In genomic region chr19:44212865-44213346, GRCh38 we compare ENCODE assay signal across 8 cellular contexts. TPM values are rescaled to one million over a fixed set of nuclear protein-coding genes. Genes with fewer than 3 reads are reported as not detected.
DNase-seq lines count a peak whose midpoint lies in the region; ATAC-seq and TF ChIP-seq lines count a peak whose summit lies in the region.

No MANE protein-coding gene starts in this region.

- H3K4me1 ChIP-seq in HUES48 (ENCODE audit: control insufficient read depth, insufficient read depth, low read length): no peaks in the 10 kb centered on the region; the same call in 1 of the 2 replicates

- peak overlapping the region; percentile 65 for H3K9ac ChIP-seq in HUES48 (ENCODE audit: low read depth, low read length)

- POLR2A ChIA-PET in activated CD4-positive, alpha-beta memory T cell treated with anti-CD3 and anti-CD28 coated beads for 36 hours (lab: Charles Lee): interaction anchor here (0.7 to 1.0 kb wide), 2 partner anchors 57 to 92 kb away, joined by 3 to 5 read pairs; partner anchors contain the start of gene ZNF235

- peak overlapping the region; percentile 86 for H3K27ac ChIP-seq in HUES48 (ENCODE audit: low read depth, low read length)

- peaks cover 32% of the 10 kb centered on the region for H3K36me3 ChIP-seq in HUES48 (ENCODE audit: control insufficient read depth, insufficient read depth, low read length)

- H3K4me3 ChIP-seq in HUES48 (ENCODE audit: low read depth, low read length): peak overlapping the region; percentile 88
- H3K4me3 ChIP-seq in foreskin fibroblast (ENCODE audit: low read depth in 1 of 2, low read length in 2 of 2): peak overlapping the region; percentile 85 to 98

- no peaks in the 10 kb centered on the region for H3K9me3 ChIP-seq in HUES48 (ENCODE audit: control insufficient read depth, insufficient read depth, low read length)

- H3K36me3 Mint-ChIP-seq in T-helper 2 cell treated with Interferon-gamma antibody and Interleukin-4, amounts not matched to agents 5 μg/mL and 100 μg/mL, for 36 hours (ENCODE audit: low read depth): peaks cover 43% of the 10 kb centered on the region
- H3K36me3 Mint-ChIP-seq in activated CD4-positive, alpha-beta memory T cell treated with anti-CD3 and anti-CD28 coated beads for 36 hours: peaks cover 37% of the 10 kb centered on the region

- H3K27me3 ChIP-seq in HUES48 (ENCODE audit: control insufficient read depth, insufficient read depth, low read length): no peaks in the 10 kb centered on the region

- H3K9me3 Mint-ChIP-seq in T-helper 2 cell treated with Interferon-gamma antibody and Interleukin-4, amounts not matched to agents 5 μg/mL and 100 μg/mL, for 36 hours: peaks cover 43% of the 10 kb centered on the region
- peaks cover 13% of the 10 kb centered on the region for H3K9me3 Mint-ChIP-seq in activated CD4-positive, alpha-beta memory T cell treated with anti-CD3 and anti-CD28 coated beads for 36 hours

- H3K27me3 Mint-ChIP-seq in T-helper 2 cell treated with Interferon-gamma antibody and Interleukin-4, amounts not matched to agents 5 μg/mL and 100 μg/mL, for 36 hours (ENCODE audit: low read depth): no peaks in the 10 kb centered on the region
- no peaks in the 10 kb centered on the region for H3K27me3 Mint-ChIP-seq in activated CD4-positive, alpha-beta memory T cell treated with anti-CD3 and anti-CD28 coated beads for 36 hours

- H3K4me1 Mint-ChIP-seq in T-helper 2 cell treated with Interferon-gamma antibody and Interleukin-4, amounts not matched to agents 5 μg/mL and 100 μg/mL, for 36 hours (ENCODE audit: low read depth): peaks cover 12% of the 10 kb centered on the region
- peaks cover 21% of the 10 kb centered on the region for H3K4me1 Mint-ChIP-seq in activated CD4-positive, alpha-beta memory T cell treated with anti-CD3 and anti-CD28 coated beads for 36 hours (ENCODE audit: low read depth)

- intact Hi-C loops in activated CD4-positive, alpha-beta memory T cell treated with anti-CD3 and anti-CD28 coated beads for 36 hours (cut with micrococcal nuclease): loop anchor here (1.0 to 5.0 kb wide), 7 partner anchors 48 to 289 kb away; partner anchors contain the start of genes ZNF180, ZNF225, ZNF226 and ZNF230

- TF ChIP-seq CTCF in foreskin fibroblast (IDR thresholded peaks at IDR 0.05; ENCODE audit: low read depth, low read length) (no peak), omental fat pad (IDR thresholded peaks at IDR 0.05) (no peak)

- ATAC-seq in omental fat pad (ENCODE audit: low FRiP score): peak; percentile 30
- no peak for ATAC-seq in HG02870 (IDR thresholded peaks at IDR 0.05; ENCODE audit: unreplicated experiment)

- no peak for DNase-seq in T-helper 2 cell treated with Interferon-gamma antibody and Interleukin-4, amounts not matched to agents 5 μg/mL and 100 μg/mL, for 36 hours (ENCODE audit: low spot score)
- DNase-seq in T-helper 2 cell (no peak), foreskin fibroblast (peak; percentile 36 to 65), omental fat pad (ENCODE audit: low spot score) (no peak)
- DNase-seq in activated CD4-positive, alpha-beta memory T cell treated with anti-CD3 and anti-CD28 coated beads for 36 hours: peak; percentile 17
- no peak for DNase-seq in NK-92 treated with Interleukin-12 subunit alpha and Interleukin-12 subunit beta, amount 100 ng/mL, for 24 hours (lab: John Stamatoyannopoulos, UW)

- H3K27ac Mint-ChIP-seq in T-helper 2 cell treated with Interferon-gamma antibody and Interleukin-4, amounts not matched to agents 5 μg/mL and 100 μg/mL, for 36 hours: peak overlapping the region; percentile 91
- peak overlapping the region; percentile 88 for H3K27ac Mint-ChIP-seq in activated CD4-positive, alpha-beta memory T cell treated with anti-CD3 and anti-CD28 coated beads for 36 hours

- peak overlapping the region; percentile 90 for H3K4me3 Mint-ChIP-seq in T-helper 2 cell treated with Interferon-gamma antibody and Interleukin-4, amounts not matched to agents 5 μg/mL and 100 μg/mL, for 36 hours
- H3K4me3 Mint-ChIP-seq in activated CD4-positive, alpha-beta memory T cell treated with anti-CD3 and anti-CD28 coated beads for 36 hours: peak overlapping the region; percentile 91

- CTCF ChIA-PET in activated CD4-positive, alpha-beta memory T cell treated with anti-CD3 and anti-CD28 coated beads for 36 hours (lab: Charles Lee): interaction anchor here (0.7 kb wide), 1 partner anchor 436 kb away, joined by 3 read pairs; no protein-coding TSS in a partner anchor

RNA-seq across cellular contexts. Expression of gene ZNF227, which starts 0.6 kb away (rescaled TPM):
- total RNA-seq in activated CD4-positive, alpha-beta memory T cell treated with anti-CD3 and anti-CD28 coated beads for 36 hours: 10 to 100 TPM; 13.5 TPM
- total RNA-seq in omental fat pad: 10 to 100 TPM in 2 of 4 donors, 1 to 10 TPM in 2; 6.6 to 17.7 (median 10.8) TPM

RNA-seq across cellular contexts. Expression of gene ZNF233, which starts 46.8 kb away (rescaled TPM):
- under 1 TPM in 1 of 2 experiments, not detected in 1; 0.12 TPM for total RNA-seq in activated CD4-positive, alpha-beta memory T cell treated with anti-CD3 and anti-CD28 coated beads for 36 hours
- total RNA-seq in omental fat pad: 1 to 10 TPM in 1 of 4 donors, under 1 TPM in 3; 0.19 to 1.1 (median 0.35) TPM

RNA-seq across cellular contexts. Expression of gene ZNF226, which starts 48.0 kb away (rescaled TPM):
- total RNA-seq in activated CD4-positive, alpha-beta memory T cell treated with anti-CD3 and anti-CD28 coated beads for 36 hours: 10 to 100 TPM; 10.6 to 10.7 TPM
- total RNA-seq in omental fat pad: 10 to 100 TPM in 3 of 4 donors, 1 to 10 TPM in 1; 9.5 to 18.6 (median 14.3) TPM

Comparison
In these comparisons a context has a peak if more than half of its experiments do, and no peak if none do; other contexts are left out.
1. DNase-seq: peak in activated CD4-positive, alpha-beta memory T cell treated with anti-CD3 and anti-CD28 coated beads for 36 hours (single experiment) and foreskin fibroblast (2 of 2); none in T-helper 2 cell treated with Interferon-gamma antibody and Interleukin-4, amounts not matched to agents 5 μg/mL and 100 μg/mL, for 36 hours (single experiment), T-helper 2 cell (0 of 5), omental fat pad (single experiment) and NK-92 treated with Interleukin-12 subunit alpha and Interleukin-12 subunit beta, amount 100 ng/mL, for 24 hours (single experiment).